ENCODE assay signal across 8 cellular contexts in the genomic region with DNA sequence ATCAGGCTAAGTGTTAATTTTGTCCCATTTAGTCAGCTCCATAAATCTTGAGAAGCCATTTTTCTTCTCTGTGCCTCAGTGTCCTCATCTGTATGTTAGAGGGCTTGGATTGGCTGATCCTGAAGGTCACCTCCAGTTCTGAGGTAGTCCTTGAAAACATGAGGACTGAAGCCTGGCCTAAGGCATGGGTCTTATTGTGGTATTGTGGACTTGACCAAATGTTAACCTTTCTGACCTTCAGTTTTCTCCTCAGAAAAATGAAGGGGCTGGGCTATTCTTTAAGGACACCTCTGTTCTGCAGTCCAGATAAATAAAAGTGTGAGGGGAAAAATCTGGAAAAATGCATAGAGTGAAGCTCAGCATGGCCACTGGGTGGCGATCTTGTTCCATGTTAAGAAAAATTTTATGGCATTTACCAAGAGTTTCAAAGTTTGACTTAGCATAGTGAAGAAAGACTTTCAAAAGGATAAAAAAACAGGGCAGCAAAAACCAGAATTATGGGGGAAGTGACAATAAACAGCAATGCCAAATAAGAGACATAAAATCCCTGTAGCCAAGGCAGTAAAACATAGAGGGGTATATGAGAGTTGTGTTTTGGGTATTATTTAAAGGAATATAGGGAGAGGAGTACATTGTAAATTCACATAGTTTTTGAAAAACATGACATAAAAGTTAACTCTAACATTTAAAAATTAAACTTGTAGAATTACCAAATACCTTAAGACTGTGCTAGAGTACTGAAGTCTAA. TPM values are rescaled to one million over a fixed set of nuclear protein-coding genes. Genes with fewer than 3 reads are reported as not detected.
DNase-seq lines count a peak whose midpoint lies in the region; ATAC-seq, FAIRE-seq and TF ChIP-seq lines count a peak whose summit lies in the region.

No MANE protein-coding gene starts in this region.

- H2BK120ac ChIP-seq in neuronal stem cell (ENCODE audit: low read depth, low read length) = no peak overlapping the region

- H2AK5ac ChIP-seq in neuronal stem cell (ENCODE audit: low read depth, low read length) = no peak overlapping the region

- H4K91ac ChIP-seq in neuronal stem cell (ENCODE audit: low read depth, low read length, poor library complexity) = no peak overlapping the region

- 0% methylated on average over 1 of the region's 1 CpG for WGBS in A549 (ENCODE audit: missing lambda C conversion rate)
- no CpG with 5 or more reads among the region's 1 CpG for WGBS in neuronal stem cell (ENCODE audit: extremely low coverage in 2 of 2, insufficient read length in 2 of 2, insufficient replicate concordance in 1 of 2), 2 donors

- TF ChIP-seq POLR2A in A549 (IDR thresholded peaks at IDR 0.05; ENCODE audit: low read length) (no peak), erythroblast (IDR thresholded peaks at IDR 0.05; ENCODE audit: low read length) (no peak)

- H3K4me2 ChIP-seq in A549 (no peak overlapping the region), neuronal stem cell (ENCODE audit: insufficient read depth, low read length, poor library complexity, severe bottlenecking) (no peak overlapping the region)

- no peak overlapping the region for H3K23ac ChIP-seq in neuronal stem cell (ENCODE audit: low read depth, low read length, poor library complexity)

- TF ChIP-seq RAD21 in A549 (conservative IDR thresholded peaks at IDR 0.05 in 1 of 2, IDR thresholded peaks at IDR 0.05 in 1 of 2) = peak; percentile 82 to 93

- H2AFZ ChIP-seq in neuronal stem cell (ENCODE audit: low read length) = no peak overlapping the region

- POLR2A ChIA-PET in A549 (lab: Yijun Ruan, JAX) = interaction anchor here (0.7 to 1.0 kb wide), 2 partner anchors 13 to 1063 kb away, joined by 3 read pairs; no protein-coding TSS in a partner anchor

- peaks cover 0 to 13% (median 0%) of the 10 kb centered on the region in 3 experiments for H3K27me3 ChIP-seq in neuronal stem cell (ENCODE audit: control insufficient read depth in 3 of 3, insufficient read depth in 3 of 3, low read depth in 1 of 3, low read length in 3 of 3)

- no peak overlapping the region for H3K18ac ChIP-seq in neuronal stem cell (ENCODE audit: low read length)

- no peaks in the 10 kb centered on the region for H3K79me1 ChIP-seq in neuronal stem cell (ENCODE audit: low read depth, low read length)

- H2BK5ac ChIP-seq in neuronal stem cell (ENCODE audit: low read length) = no peak overlapping the region

- no peak overlapping the region for H3K14ac ChIP-seq in neuronal stem cell (ENCODE audit: low read length)

- H2BK12ac ChIP-seq in neuronal stem cell (ENCODE audit: low read length) = no peak overlapping the region

- no peak overlapping the region for H3K4ac ChIP-seq in neuronal stem cell (ENCODE audit: low read length)

- ATAC-seq in A549 = peak; percentile 56 to 78; a peak in 5 of 6 replicates
- ATAC-seq in GM18858 (IDR thresholded peaks at IDR 0.05; ENCODE audit: unreplicated experiment) = peak; percentile 56
- ATAC-seq in HG03520 (IDR thresholded peaks at IDR 0.05; ENCODE audit: unreplicated experiment) = peak; percentile 51

- TF ChIP-seq EP300 in A549 (IDR thresholded peaks at IDR 0.05) = no peak

- no peak overlapping the region for H3K9ac ChIP-seq in neuronal stem cell (ENCODE audit: low read depth, low read length, poor library complexity)

- H4K8ac ChIP-seq in neuronal stem cell (ENCODE audit: low read depth, low read length) = no peak overlapping the region

- H3K4me3 ChIP-seq in A549 = no peak overlapping the region
- H3K4me3 ChIP-seq in neuronal stem cell (ENCODE audit: low read length in 2 of 2) = no peak overlapping the region

- no peaks in the 10 kb centered on the region for H3K9me3 ChIP-seq in A549
- H3K9me3 ChIP-seq in neuronal stem cell (replicated peaks in 1 of 2; ENCODE audit: control insufficient read depth in 2 of 2, insufficient read depth in 1 of 2, low read depth in 1 of 2, low read length in 2 of 2) = no peaks in the 10 kb centered on the region

- no peak for FAIRE-seq in A549 (lab: Jason Lieb, UNC)

- DNase-seq in A549 (ENCODE audit: low read depth in 1 of 2, low spot score in 1 of 2) = peak; percentile 4 to 56
- peak; percentile 35 for DNase-seq in NOMO-1 treated with dmso at 0.1 percent for 144 hours (lab: John Stamatoyannopoulos, UW; ENCODE audit: unreplicated experiment)
- DNase-seq in activated CD8-positive, alpha-beta memory T cell treated with anti-CD3 and anti-CD28 coated beads, Interleukin-2, amount 50 U/mL, for 4 hours = peak; percentile 66
- DNase-seq in erythroblast (lab: John Stamatoyannopoulos, UW) = peak; percentile 68 to 80
- DNase-seq in neuronal stem cell (ENCODE audit: low spot score) = peak; percentile 62
- peak in 25 of 49 donors; percentile 2 to 38 (median 14) for DNase-seq in substantia nigra (lab: John Stamatoyannopoulos, UW)

- peak; percentile 80 for TF ChIP-seq CTCF in A549 (IDR thresholded peaks at IDR 0.05)

- no peaks in the 10 kb centered on the region for H3K36me3 ChIP-seq in neuronal stem cell (replicated peaks in 1 of 2; ENCODE audit: control insufficient read depth in 2 of 2, insufficient read depth in 2 of 2, low read length in 2 of 2)

- CTCF ChIA-PET in A549 (lab: Yijun Ruan, JAX) = interaction anchor here (0.6 to 2.7 kb wide), 12 partner anchors 10 to 1854 kb away, joined by 3 to 13 read pairs (median 3); partner anchors contain the start of gene NOX3

- H3K4me1 ChIP-seq in A549 = peaks cover 14% of the 10 kb centered on the region; the same call in 2 of the 3 replicates
- peaks cover 0 to 1% of the 10 kb centered on the region in 2 donors for H3K4me1 ChIP-seq in neuronal stem cell (ENCODE audit: control insufficient read depth in 2 of 2, insufficient read depth in 1 of 2, low read depth in 1 of 2, low read length in 2 of 2)

- H3K27ac ChIP-seq in A549 (peak overlapping the region; percentile 4 to 70; a peak in 4 of 6 replicates), neuronal stem cell (replicated peaks; ENCODE audit: low read length) (no peak overlapping the region), substantia nigra (ENCODE audit: low read depth, low read length, poor library complexity, severe bottlenecking) (no peak overlapping the region)

- H2BK15ac ChIP-seq in neuronal stem cell (ENCODE audit: low read length) = no peak overlapping the region

TF ChIP-seq in A549, 52 proteins besides CTCF, POLR2A, EP300 and RAD21:
- TF ChIP-seq SMC3 (IDR thresholded peaks at IDR 0.05) (peak; percentile 89), FOSL2 (IDR thresholded peaks at IDR 0.05) (no peak), FOSL2 (CRISPR knock-in tag; IDR thresholded peaks at IDR 0.05) (no peak), HOXA7 (CRISPR knock-in tag; IDR thresholded peaks at IDR 0.05) (no peak), TFCP2L1 (CRISPR knock-in tag; IDR thresholded peaks at IDR 0.05) (no peak), CBX8 (IDR thresholded peaks at IDR 0.05) (no peak), BHLHE40 (IDR thresholded peaks at IDR 0.05; ENCODE audit: low read depth, low read length) (no peak), ZFP36 (IDR thresholded peaks at IDR 0.05; ENCODE audit: borderline replicate concordance, partially characterized antibody) (no peak)
- TF ChIP-seq, protein P1, sequence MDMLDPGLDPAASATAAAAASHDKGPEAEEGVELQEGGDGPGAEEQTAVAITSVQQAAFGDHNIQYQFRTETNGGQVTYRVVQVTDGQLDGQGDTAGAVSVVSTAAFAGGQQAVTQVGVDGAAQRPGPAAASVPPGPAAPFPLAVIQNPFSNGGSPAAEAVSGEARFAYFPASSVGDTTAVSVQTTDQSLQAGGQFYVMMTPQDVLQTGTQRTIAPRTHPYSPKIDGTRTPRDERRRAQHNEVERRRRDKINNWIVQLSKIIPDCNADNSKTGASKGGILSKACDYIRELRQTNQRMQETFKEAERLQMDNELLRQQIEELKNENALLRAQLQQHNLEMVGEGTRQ (IDR thresholded peaks at IDR 0.05) = no peak

RNA-seq across cellular contexts. Expression of gene TFB1M, which starts 13.2 kb away (rescaled TPM):
- polyA plus RNA-seq in A549 (2011; rRNA removed) = 16.8 and 19.5 TPM in 2 replicates
- 8.1 and 8.2 TPM in 2 replicates for polyA plus RNA-seq in A549 (2012; cell fraction: cytosol; rRNA removed)
- polyA plus RNA-seq in A549 (2012; cell fraction: nucleus; rRNA removed) = 8.2 and 13.7 TPM in 2 replicates
- polyA plus RNA-seq in A549 (2017; fragmentation: RNase III; extraction: RNeasy Plus Mini Kit Qiagen cat#74134 plus additional on column Dnase treatment) = 9.2 to 9.8 TPM (median 9.8 TPM) in 3 replicates
- 12.8 and 18.6 TPM in 2 replicates for polyA minus RNA-seq in A549 (2011; rRNA and poly(A)+ RNA removed)
- 24.2 TPM for polyA plus RNA-seq in neuronal stem cell (2013, experiment 1 of 2)
- 24.1 TPM for polyA plus RNA-seq in neuronal stem cell (2013, experiment 2 of 2)

Comparison
In these comparisons a context has a peak if more than half of its experiments do, and no peak if none do; other contexts are left out.
1. DNase-seq: peak in every context shown above with its lines; median percentile 74 in erythroblast; 66 in activated CD8-positive, alpha-beta memory T cell treated with anti-CD3 and anti-CD28 coated beads, Interleukin-2, amount 50 U/mL, for 4 hours; 62 in neuronal stem cell; 35 in NOMO-1 treated with dmso at 0.1 percent for 144 hours; 30 in A549; 14 in substantia nigra.
2. H3K27ac ChIP-seq: peak in A549 (2 of 2); none in neuronal stem cell (single experiment) and substantia nigra (single experiment).
3. Peak in every context shown above with its lines, with median percentiles within 50 percentile points of each other: ATAC-seq.